In the genomic region with DNA sequence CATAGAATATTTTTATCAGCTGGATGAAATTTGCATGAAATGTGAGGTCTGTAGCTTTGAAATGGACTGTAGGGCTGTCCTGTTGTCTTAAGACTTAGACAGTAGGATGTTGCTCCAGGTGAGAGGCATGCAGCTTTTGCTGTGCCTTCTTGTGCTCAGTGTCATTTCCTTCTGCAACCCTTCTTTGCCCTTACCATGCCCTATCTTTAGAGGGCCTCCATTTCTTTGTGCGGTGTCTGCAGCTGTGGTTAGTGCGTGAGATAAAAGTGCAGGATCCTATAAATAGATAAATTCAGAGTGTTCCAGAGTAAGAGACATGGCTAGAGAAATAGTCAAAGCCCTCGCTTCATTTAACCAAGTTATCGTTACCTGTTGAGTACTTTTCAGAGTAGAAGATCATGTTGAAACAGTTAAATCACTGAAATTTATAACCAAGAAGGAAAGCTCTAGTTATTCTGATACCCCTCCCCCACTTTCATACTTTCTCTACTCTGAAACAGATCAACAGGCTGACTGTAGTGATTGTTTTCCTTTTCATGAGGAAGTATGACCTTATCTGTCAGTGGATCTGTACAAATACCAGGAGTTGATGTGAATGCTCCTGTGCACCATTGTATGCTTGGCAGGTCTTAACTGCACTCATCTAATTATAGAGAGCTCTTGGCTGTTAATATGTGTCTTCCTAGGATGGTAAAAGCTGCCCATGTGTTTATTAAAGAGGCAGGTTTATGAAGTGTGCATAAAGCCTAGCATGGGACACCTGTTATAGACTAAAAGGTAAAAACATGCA, we compare ENCODE assay signal across 1 cellular context.
TF ChIP-seq lines count a peak whose summit lies in the region.

No MANE protein-coding gene starts in this region.

TF ChIP-seq in HEK293, 187 proteins besides CTCF, POLR2A, EP300 and RAD21 (continued from another document):
- TF ChIP-seq, protein P1, sequence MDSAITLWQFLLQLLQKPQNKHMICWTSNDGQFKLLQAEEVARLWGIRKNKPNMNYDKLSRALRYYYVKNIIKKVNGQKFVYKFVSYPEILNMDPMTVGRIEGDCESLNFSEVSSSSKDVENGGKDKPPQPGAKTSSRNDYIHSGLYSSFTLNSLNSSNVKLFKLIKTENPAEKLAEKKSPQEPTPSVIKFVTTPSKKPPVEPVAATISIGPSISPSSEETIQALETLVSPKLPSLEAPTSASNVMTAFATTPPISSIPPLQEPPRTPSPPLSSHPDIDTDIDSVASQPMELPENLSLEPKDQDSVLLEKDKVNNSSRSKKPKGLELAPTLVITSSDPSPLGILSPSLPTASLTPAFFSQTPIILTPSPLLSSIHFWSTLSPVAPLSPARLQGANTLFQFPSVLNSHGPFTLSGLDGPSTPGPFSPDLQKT (IDR thresholded peaks at IDR 0.05; ENCODE audit: borderline replicate concordance, low read depth, low read length) = no peak
